In genomic region chr11:47464479-47464878, GRCh38 we compare ENCODE assay signal across 8 cellular contexts. TPM values are rescaled to one million over a fixed set of nuclear protein-coding genes. Genes with fewer than 3 reads are reported as not detected.
A peak's percentile ranks its signal among the peaks of the same experiment; 100 is the strongest.
DNase-seq lines count a peak whose midpoint lies in the region; ATAC-seq and TF ChIP-seq lines count a peak whose summit lies in the region.
"Had no signal": no experiment of that assay in that cellular context is flagged by ENCODE, and none has a peak within 500 bp of the region (broad histone marks: within the 10 kb centered on the region; RNA-seq: fewer than 3 reads in every experiment).

No MANE protein-coding gene starts in this region.

- peaks cover 27% of the 10 kb centered on the region for H3K36me3 Mint-ChIP-seq in activated CD4-positive, alpha-beta T cell treated with anti-CD3 and anti-CD28 coated beads, Interleukin-2, amount 10 ng/mL, durations not matched to agents 24 days and 14 days (ENCODE audit: low read depth)

- no peaks in the 10 kb centered on the region for H3K9me3 ChIP-seq in lower lobe of right lung

- ATAC-seq in lower lobe of right lung: peak; percentile 20 to 41

- H3K4me1 ChIP-seq in lower lobe of right lung: peaks cover 21% of the 10 kb centered on the region

- no peaks in the 10 kb centered on the region for H3K9me3 Mint-ChIP-seq in activated CD4-positive, alpha-beta T cell treated with anti-CD3 and anti-CD28 coated beads, Interleukin-2, amount 10 ng/mL, durations not matched to agents 24 days and 14 days
- H3K9me3 Mint-ChIP-seq: nephron had no signal

- no peak overlapping the region for H3K4me3 ChIP-seq in lower lobe of right lung
- H3K4me3 ChIP-seq: cardiac muscle cell had no signal

- no peaks in the 10 kb centered on the region for H3K27me3 Mint-ChIP-seq in activated CD4-positive, alpha-beta T cell treated with anti-CD3 and anti-CD28 coated beads, Interleukin-2, amount 10 ng/mL, durations not matched to agents 24 days and 14 days

- no peak for TF ChIP-seq CTCF in lower lobe of right lung (IDR thresholded peaks at IDR 0.05)

- H3K27me3 ChIP-seq in lower lobe of right lung (ENCODE audit: low read depth): no peaks in the 10 kb centered on the region
- H3K27me3 ChIP-seq: cardiac muscle cell had no signal

- H3K27ac Mint-ChIP-seq in activated CD4-positive, alpha-beta T cell treated with anti-CD3 and anti-CD28 coated beads, Interleukin-2, amount 10 ng/mL, durations not matched to agents 24 days and 14 days: no peak overlapping the region

- intact Hi-C loops in lower lobe of right lung (cut with DNase I): no loop called here
- intact Hi-C loops in activated CD4-positive, alpha-beta T cell treated with anti-CD3 and anti-CD28 coated beads, Interleukin-2, amount 10 ng/mL, durations not matched to agents 24 days and 14 days (cut with micrococcal nuclease): no loop called here

- H3K4me1 Mint-ChIP-seq in activated CD4-positive, alpha-beta T cell treated with anti-CD3 and anti-CD28 coated beads, Interleukin-2, amount 10 ng/mL, durations not matched to agents 24 days and 14 days: peaks cover 7% of the 10 kb centered on the region

- no peak overlapping the region for H3K27ac ChIP-seq in lower lobe of right lung
- H3K27ac ChIP-seq: cardiac muscle cell had no signal

- DNase-seq in HCEC 1CT (peak; percentile 20), NCI-H345 (lab: John Stamatoyannopoulos, UW) (peak; percentile 84), lower lobe of right lung (no peak), C1 segment of cervical spinal cord (lab: John Stamatoyannopoulos, UW) (no peak), mesenteric fat pad (ENCODE audit: low spot score) (no peak)
- no peak for DNase-seq in activated CD4-positive, alpha-beta T cell treated with anti-CD3 and anti-CD28 coated beads, Interleukin-2, amount 10 ng/mL, durations not matched to agents 24 days and 14 days

- H3K36me3 ChIP-seq in lower lobe of right lung: peaks cover 54% of the 10 kb centered on the region

- H3K4me3 Mint-ChIP-seq in activated CD4-positive, alpha-beta T cell treated with anti-CD3 and anti-CD28 coated beads, Interleukin-2, amount 10 ng/mL, durations not matched to agents 24 days and 14 days: no peak overlapping the region
- H3K4me3 Mint-ChIP-seq: nephron had no signal

RNA-seq across cellular contexts. Expression of gene RAPSN, which starts 15.5 kb away (rescaled TPM):
- total RNA-seq in lower lobe of right lung (1.2 TPM), mesenteric fat pad (0.55 TPM)
- total RNA-seq in activated CD4-positive, alpha-beta T cell treated with anti-CD3 and anti-CD28 coated beads, Interleukin-2, amount 10 ng/mL, durations not matched to agents 24 days and 14 days: 0.42 and 1.0 TPM in 2 replicates
- total RNA-seq: cardiac muscle cell had no signal

RNA-seq across cellular contexts. Expression of gene PSMC3, which starts 38.2 kb away (rescaled TPM):
- total RNA-seq in lower lobe of right lung (77.1 TPM), mesenteric fat pad (116 TPM)
- total RNA-seq in activated CD4-positive, alpha-beta T cell treated with anti-CD3 and anti-CD28 coated beads, Interleukin-2, amount 10 ng/mL, durations not matched to agents 24 days and 14 days: 230 and 234 TPM in 2 replicates

RNA-seq across cellular contexts. Expression of gene SLC39A13, which starts 56.1 kb away (rescaled TPM):
- total RNA-seq in lower lobe of right lung (48.0 TPM), mesenteric fat pad (49.7 TPM)
- 13.2 and 13.3 TPM in 2 replicates for total RNA-seq in activated CD4-positive, alpha-beta T cell treated with anti-CD3 and anti-CD28 coated beads, Interleukin-2, amount 10 ng/mL, durations not matched to agents 24 days and 14 days

Comparison
In these comparisons a context has a peak if more than half of its experiments do, and no peak if none do; other contexts are left out.
1. DNase-seq: peak in HCEC 1CT (single experiment) and NCI-H345 (single experiment); none in lower lobe of right lung (single experiment), C1 segment of cervical spinal cord (0 of 14), activated CD4-positive, alpha-beta T cell treated with anti-CD3 and anti-CD28 coated beads, Interleukin-2, amount 10 ng/mL, durations not matched to agents 24 days and 14 days (single experiment) and mesenteric fat pad (single experiment).